Comparison of ENCODE assay signal across 7 cellular contexts in genomic region chr19:42267644-42268141, GRCh38. TPM values are rescaled to one million over a fixed set of nuclear protein-coding genes. Genes with fewer than 3 reads are reported as not detected.
DNase-seq lines count a peak whose midpoint lies in the region; ATAC-seq and TF ChIP-seq lines count a peak whose summit lies in the region.
"Had no signal": no experiment of that assay in that cellular context is flagged by ENCODE, and none has a peak within 500 bp of the region (broad histone marks: within the 10 kb centered on the region; RNA-seq: fewer than 3 reads in every experiment).

No MANE protein-coding gene starts in this region.

- POLR2A ChIA-PET in SK-N-SH (lab: Yijun Ruan, JAX), result no interaction called here

- H3F3A ChIP-seq in SK-N-SH (replicated peaks; ENCODE audit: insufficient read depth), result peaks cover 8% of the 10 kb centered on the region

- TF ChIP-seq CTCF in SK-N-SH (IDR thresholded peaks at IDR 0.05) (no peak), hepatocyte (IDR thresholded peaks at IDR 0.05; ENCODE audit: poor library complexity) (no peak), transverse colon (IDR thresholded peaks at IDR 0.05) (no peak)

- H3K9me2 ChIP-seq in SK-N-SH (no peaks in the 10 kb centered on the region), hepatocyte (replicated peaks; ENCODE audit: insufficient read depth) (no peaks in the 10 kb centered on the region)

- ATAC-seq in SK-N-SH treated with all-trans-retinoic acid at 6 μM for 48 hours, result no peak

- H3K79me2 ChIP-seq in SK-N-SH (ENCODE audit: insufficient read depth) (peaks cover 34% of the 10 kb centered on the region), hepatocyte (peaks cover 26% of the 10 kb centered on the region)

- H4K20me1 ChIP-seq in SK-N-SH (ENCODE audit: insufficient read depth), result no peaks in the 10 kb centered on the region
- no peaks in the 10 kb centered on the region for H4K20me1 ChIP-seq in hepatocyte (ENCODE audit: insufficient read depth, poor library complexity, severe bottlenecking)

- H3K27me3 ChIP-seq in SK-N-SH (ENCODE audit: insufficient read depth) (no peaks in the 10 kb centered on the region), hepatocyte (no peaks in the 10 kb centered on the region), transverse colon (no peaks in the 10 kb centered on the region)

- TF ChIP-seq EP300 in SK-N-SH (IDR thresholded peaks at IDR 0.05; ENCODE audit: borderline replicate concordance in 1 of 2, low read depth in 1 of 2, low read length in 1 of 2) (no peak), transverse colon (IDR thresholded peaks at IDR 0.05; ENCODE audit: low read depth) (no peak)

- intact Hi-C loops in transverse colon (cut with DNase I; ENCODE audit: low total_unique reads), result no loop called here

- H3K36me3 ChIP-seq in SK-N-SH (replicated peaks in 1 of 2; ENCODE audit: control insufficient read depth in 1 of 2, insufficient read depth in 2 of 2, low read length in 1 of 2) (peaks cover 0 to 10% of the 10 kb centered on the region in 2 experiments), hepatocyte (replicated peaks; ENCODE audit: insufficient read depth, low read depth) (no peaks in the 10 kb centered on the region), transverse colon (no peaks in the 10 kb centered on the region)

- DNase-seq in SK-N-SH (no peak), hepatocyte (ENCODE audit: low spot score) (peak; percentile 14), transverse colon (peak; percentile 22), T-helper 2 cell (no peak), NOMO-1 treated with DMSO at 0.1 percent for 48 hours (lab: John Stamatoyannopoulos, UW; ENCODE audit: unreplicated experiment) (no peak)

- no peaks in the 10 kb centered on the region for H3K9me3 ChIP-seq in SK-N-SH
- H3K9me3 ChIP-seq in hepatocyte (ENCODE audit: low read depth), result no peaks in the 10 kb centered on the region
- no peaks in the 10 kb centered on the region for H3K9me3 ChIP-seq in transverse colon

- H2AFZ ChIP-seq in SK-N-SH (ENCODE audit: low read depth) (peak overlapping the region; percentile 66), hepatocyte (no peak overlapping the region)

- TF ChIP-seq RAD21 in SK-N-SH (IDR thresholded peaks at IDR 0.05; ENCODE audit: low read length), result no peak

- H3K4me2 ChIP-seq in SK-N-SH (peak overlapping the region; percentile 84), hepatocyte (peak overlapping the region; percentile 76)

- WGBS in SK-N-SH (ENCODE audit: low lambda C conversion rate), result 24% methylated on average over 13 of the region's 13 CpGs
- WGBS in hepatocyte (ENCODE audit: low lambda C conversion rate, missing lambda C conversion rate), result 14% methylated on average over 13 of the region's 13 CpGs
- 11% methylated on average over 13 of the region's 13 CpGs; no CpG with 5 or more reads in 1 of the 2 donors for WGBS in transverse colon (ENCODE audit: low coverage in 1 of 2), 2 donors

- in situ Hi-C loops in transverse colon (cut with MboI; ENCODE audit: low pct_ligation_motif_present in 1 of 4, low pct_unique_long_range_greater_than_20kb in 1 of 4, low sequenced_read_pairs in 3 of 4), result no loop called here

- H3K4me3 ChIP-seq in SK-N-SH (ENCODE audit: low read depth in 2 of 2, low read length in 1 of 2), result peak overlapping the region; percentile 74 to 88
- no peak overlapping the region for H3K4me3 ChIP-seq in hepatocyte
- H3K4me3 ChIP-seq in transverse colon, result peak overlapping the region; percentile 26 to 78 (median 43)

- H3K9ac ChIP-seq in SK-N-SH, result peak overlapping the region; percentile 99

- peak overlapping the region; percentile 92 to 98; a peak in 3 of 4 replicates for H3K27ac ChIP-seq in SK-N-SH (ENCODE audit: low read depth in 2 of 2, low read length in 1 of 2)
- H3K27ac ChIP-seq in hepatocyte, result peak overlapping the region; percentile 48
- H3K27ac ChIP-seq in transverse colon, result peak overlapping the region; percentile 95 to 99 (median 98)

- CTCF ChIA-PET in SK-N-SH (lab: Yijun Ruan, JAX), result interaction anchor here (0.9 kb wide), 1 partner anchor 12 kb away, joined by 3 read pairs; no protein-coding TSS in a partner anchor

- peaks cover 13 to 29% of the 10 kb centered on the region in 2 experiments; a peak in 3 of 4 replicates for H3K4me1 ChIP-seq in SK-N-SH (ENCODE audit: control insufficient read depth in 1 of 2, insufficient read depth in 2 of 2, low read depth in 1 of 2, low read length in 1 of 2)
- H3K4me1 ChIP-seq in hepatocyte (ENCODE audit: insufficient read depth), result peaks cover 17% of the 10 kb centered on the region
- H3K4me1 ChIP-seq in transverse colon, result peaks cover 21 to 30% (median 23%) of the 10 kb centered on the region in 4 donors

- TF ChIP-seq POLR2A in transverse colon (IDR thresholded peaks at IDR 0.05), result no peak

TF ChIP-seq in SK-N-SH, 30 proteins besides CTCF, POLR2A, EP300 and RAD21 (continues in another document):
- TF ChIP-seq MEF2A (IDR thresholded peaks at IDR 0.05; ENCODE audit: borderline replicate concordance, low read depth) (no peak), FOSL2 (IDR thresholded peaks at IDR 0.05; ENCODE audit: borderline replicate concordance, low read depth) (no peak), TAF1 (IDR thresholded peaks at IDR 0.05; ENCODE audit: borderline replicate concordance, low read depth, low read length) (no peak), MXI1 (IDR thresholded peaks at IDR 0.05; ENCODE audit: low read depth, low read length) (no peak), RFX5 (IDR thresholded peaks at IDR 0.05; ENCODE audit: low read length) (no peak), TCF12 (IDR thresholded peaks at IDR 0.05) (no peak), SIN3A (IDR thresholded peaks at IDR 0.05; ENCODE audit: borderline replicate concordance, low read depth, low read length) (no peak), POLR2AphosphoS5 (IDR thresholded peaks at IDR 0.05; ENCODE audit: low read depth, low read length) (no peak), RCOR1 (IDR thresholded peaks at IDR 0.05; ENCODE audit: low read length) (no peak), FOXM1 (IDR thresholded peaks at IDR 0.05; ENCODE audit: low read depth) (no peak)
- TF ChIP-seq, protein P1, sequence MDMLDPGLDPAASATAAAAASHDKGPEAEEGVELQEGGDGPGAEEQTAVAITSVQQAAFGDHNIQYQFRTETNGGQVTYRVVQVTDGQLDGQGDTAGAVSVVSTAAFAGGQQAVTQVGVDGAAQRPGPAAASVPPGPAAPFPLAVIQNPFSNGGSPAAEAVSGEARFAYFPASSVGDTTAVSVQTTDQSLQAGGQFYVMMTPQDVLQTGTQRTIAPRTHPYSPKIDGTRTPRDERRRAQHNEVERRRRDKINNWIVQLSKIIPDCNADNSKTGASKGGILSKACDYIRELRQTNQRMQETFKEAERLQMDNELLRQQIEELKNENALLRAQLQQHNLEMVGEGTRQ (IDR thresholded peaks at IDR 0.05; ENCODE audit: borderline replicate concordance, low read depth, low read length), result no peak

TF ChIP-seq in SK-N-SH treated with all-trans-retinoic acid at 6 μM for 48 hours, 23 proteins besides CTCF, POLR2A, EP300 and RAD21:
- no peak; the same call in 1 of the 2 replicates for TF ChIP-seq ZFP3 (CRISPR knock-in tag; IDR thresholded peaks at IDR 0.05)
- no peak for TF ChIP-seq ZFP30 (CRISPR knock-in tag; IDR thresholded peaks at IDR 0.05)
- TF ChIP-seq PPARA (CRISPR knock-in tag; IDR thresholded peaks at IDR 0.05; ENCODE audit: borderline replicate concordance), result no peak
- TF ChIP-seq, protein P2, sequence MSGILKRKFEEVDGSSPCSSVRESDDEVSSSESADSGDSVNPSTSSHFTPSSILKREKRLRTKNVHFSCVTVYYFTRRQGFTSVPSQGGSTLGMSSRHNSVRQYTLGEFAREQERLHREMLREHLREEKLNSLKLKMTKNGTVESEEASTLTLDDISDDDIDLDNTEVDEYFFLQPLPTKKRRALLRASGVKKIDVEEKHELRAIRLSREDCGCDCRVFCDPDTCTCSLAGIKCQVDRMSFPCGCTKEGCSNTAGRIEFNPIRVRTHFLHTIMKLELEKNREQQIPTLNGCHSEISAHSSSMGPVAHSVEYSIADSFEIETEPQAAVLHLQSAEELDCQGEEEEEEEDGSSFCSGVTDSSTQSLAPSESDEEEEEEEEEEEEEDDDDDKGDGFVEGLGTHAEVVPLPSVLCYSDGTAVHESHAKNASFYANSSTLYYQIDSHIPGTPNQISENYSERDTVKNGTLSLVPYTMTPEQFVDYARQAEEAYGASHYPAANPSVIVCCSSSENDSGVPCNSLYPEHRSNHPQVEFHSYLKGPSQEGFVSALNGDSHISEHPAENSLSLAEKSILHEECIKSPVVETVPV (CRISPR knock-in tag; IDR thresholded peaks at IDR 0.05), result no peak

RNA-seq across cellular contexts. Expression of gene CIC, which starts 1.4 kb away (rescaled TPM):
- 8.6 and 16.9 TPM in 2 replicates for polyA plus RNA-seq in SK-N-SH (2012; rRNA removed)
- 7.7 and 12.5 TPM in 2 replicates for polyA plus RNA-seq in SK-N-SH (2012; cell fraction: cytosol; rRNA removed)
- 67.2 and 121 TPM in 2 replicates for polyA plus RNA-seq in SK-N-SH (2012; cell fraction: nucleus; rRNA removed)
- 14.3 and 17.4 TPM in 2 replicates for total RNA-seq in hepatocyte
- 19.3 and 23.2 TPM in 2 replicates for polyA plus RNA-seq in hepatocyte
- total RNA-seq in transverse colon, result 10 to 100 TPM; 35.1 to 96.5 (median 43.6) TPM

RNA-seq across cellular contexts. Expression of gene ERF, which starts 12.8 kb away (rescaled TPM):
- polyA plus RNA-seq in SK-N-SH (2012; rRNA removed), result 89.6 and 94.5 TPM in 2 replicates
- 38.5 and 54.1 TPM in 2 replicates for polyA plus RNA-seq in SK-N-SH (2012; cell fraction: cytosol; rRNA removed)
- 101 and 184 TPM in 2 replicates for polyA plus RNA-seq in SK-N-SH (2012; cell fraction: nucleus; rRNA removed)
- 32.6 and 47.1 TPM in 2 replicates for total RNA-seq in hepatocyte
- polyA plus RNA-seq in hepatocyte, result 20.4 and 24.4 TPM in 2 replicates
- 10 to 100 TPM; 20.9 to 67.3 (median 30.5) TPM for total RNA-seq in transverse colon

RNA-seq across cellular contexts. Expression of gene GSK3A, which starts 25.3 kb away (rescaled TPM):
- polyA plus RNA-seq in SK-N-SH (2012; rRNA removed) (42.1 and 47.2 TPM in 2 replicates), hepatocyte (36.6 and 38.8 TPM in 2 replicates)
- 26.1 and 35.6 TPM in 2 replicates for polyA plus RNA-seq in SK-N-SH (2012; cell fraction: cytosol; rRNA removed)
- 27.6 and 44.6 TPM in 2 replicates for polyA plus RNA-seq in SK-N-SH (2012; cell fraction: nucleus; rRNA removed)
- total RNA-seq in hepatocyte (31.2 and 32.2 TPM in 2 replicates), transverse colon (10 to 100 TPM; 10.7 to 46.4 (median 31.0) TPM)

RNA-seq across cellular contexts. Expression of gene PRR19, which starts 34.2 kb away (rescaled TPM):
- 1.3 TPM in 2 replicates for polyA plus RNA-seq in SK-N-SH (2012; rRNA removed)
- polyA plus RNA-seq in SK-N-SH (2012; cell fraction: cytosol; rRNA removed), result 0.40 and 0.87 TPM in 2 replicates
- 1.3 and 1.7 TPM in 2 replicates for polyA plus RNA-seq in SK-N-SH (2012; cell fraction: nucleus; rRNA removed)
- total RNA-seq in hepatocyte, result 0.24 and 2.2 TPM in 2 replicates
- polyA plus RNA-seq in hepatocyte, result 1.9 and 3.0 TPM in 2 replicates
- under 1 TPM in 2 of 4 donors, not detected in 2; 0.41 to 0.79 TPM for total RNA-seq in transverse colon
- total RNA-seq: mesenteric fat pad had no signal

RNA-seq across cellular contexts. Expression of gene PAFAH1B3, which starts 34.7 kb away (rescaled TPM):
- polyA plus RNA-seq in SK-N-SH (2012; rRNA removed) (105 and 160 TPM in 2 replicates), hepatocyte (98.6 and 116 TPM in 2 replicates)
- 71.5 and 102 TPM in 2 replicates for polyA plus RNA-seq in SK-N-SH (2012; cell fraction: cytosol; rRNA removed)
- 82.6 and 91.4 TPM in 2 replicates for polyA plus RNA-seq in SK-N-SH (2012; cell fraction: nucleus; rRNA removed)
- total RNA-seq in hepatocyte (46.1 and 70.6 TPM in 2 replicates), transverse colon (10 to 100 TPM in 3 of 4 donors, not detected in 1; 16.7 to 35.2 (median 24.4) TPM)

Comparison
In these comparisons a context has a peak if more than half of its experiments do, and no peak if none do; other contexts are left out.
1. DNase-seq: peak in hepatocyte (single experiment) and transverse colon (single experiment); none in SK-N-SH (single experiment), T-helper 2 cell (0 of 5) and NOMO-1 treated with DMSO at 0.1 percent for 48 hours (single experiment).
2. H3K27ac ChIP-seq: peak in every context shown above with its lines; median percentile 98 in transverse colon; 95 in SK-N-SH; 48 in hepatocyte.